13 cellular contexts compared by ENCODE assay signal in genomic region chr20:62320581-62321354, GRCh38. TPM values are rescaled to one million over a fixed set of nuclear protein-coding genes. Genes with fewer than 3 reads are reported as not detected.
DNase-seq lines count a peak whose midpoint lies in the region; ATAC-seq, FAIRE-seq and TF ChIP-seq lines count a peak whose summit lies in the region.
"Had no signal": no experiment of that assay in that cellular context is flagged by ENCODE, and none has a peak within 500 bp of the region (broad histone marks: within the 10 kb centered on the region; RNA-seq: fewer than 3 reads in every experiment).

No MANE protein-coding gene starts in this region.

- CTCF ChIA-PET in Caco-2 (lab: Charles Lee) = interaction anchor here (0.5 to 1.0 kb wide), 2 partner anchors 19 to 62 kb away, joined by 3 to 6 read pairs; no protein-coding TSS in a partner anchor
- CTCF ChIA-PET in HepG2 (lab: Yijun Ruan, JAX; ENCODE audit: low intra/inter-chr PET ratio, low total read pairs) = no interaction called here
- CTCF ChIA-PET in A673 (lab: Charles Lee) = no interaction called here

- peak overlapping the region; percentile 4 for H3K27ac ChIP-seq in HepG2 (ENCODE audit: extremely low read length, insufficient read depth, low read length)
- peak overlapping the region in 1 of 2 donors; percentile 7 for H3K27ac ChIP-seq in ascending aorta
- no peak overlapping the region for H3K27ac ChIP-seq in A673 (ENCODE audit: low read depth, low read length, poor library complexity, severe bottlenecking)
- H3K27ac ChIP-seq in Peyer's patch = no peak overlapping the region
- H3K27ac ChIP-seq: uterus had no signal

- no peak for TF ChIP-seq RAD21 in HepG2 (CRISPR knock-in tag; IDR thresholded peaks at IDR 0.05)

- peaks cover 17% of the 10 kb centered on the region for H3K9me3 ChIP-seq in Caco-2
- H3K9me3 ChIP-seq in HepG2 (ENCODE audit: low read length) = no peaks in the 10 kb centered on the region
- H3K9me3 ChIP-seq in ascending aorta = no peaks in the 10 kb centered on the region
- H3K9me3 ChIP-seq in A673 (ENCODE audit: low read depth, low read length, poor library complexity, severe bottlenecking) = no peaks in the 10 kb centered on the region
- no peaks in the 10 kb centered on the region for H3K9me3 ChIP-seq in Peyer's patch
- H3K9me3 ChIP-seq: uterus had no signal

- H3K9ac ChIP-seq in HepG2 (ENCODE audit: insufficient read depth, low read depth, low read length) = no peak overlapping the region

- peaks cover 4% of the 10 kb centered on the region; the same call in 1 of the 2 replicates for H4K20me1 ChIP-seq in HepG2 (ENCODE audit: insufficient read depth, low read length)

- no peak overlapping the region for H2AFZ ChIP-seq in HepG2 (ENCODE audit: low read length)

- H3K4me3 Mint-ChIP-seq in Caco-2 (ENCODE audit: unreplicated experiment) = no peak overlapping the region
- no peak overlapping the region for H3K4me3 Mint-ChIP-seq in activated T-helper 17 cell treated with anti-CD3 and anti-CD28 coated beads, Interleukin-2, amount 50 U/mL, for 72 hours
- H3K4me3 Mint-ChIP-seq: activated naive CD8-positive, alpha-beta T cell treated with anti-CD3 and anti-CD28 coated beads, Interleukin-2, amount 10 ng/mL, durations not matched to agents 7 days and 5 days had no signal

- H3K4me1 ChIP-seq in Caco-2 (no peaks in the 10 kb centered on the region), HepG2 (ENCODE audit: insufficient read depth, low read length) (no peaks in the 10 kb centered on the region), ascending aorta (no peaks in the 10 kb centered on the region), A673 (ENCODE audit: insufficient read depth, low read length, poor library complexity, severe bottlenecking) (no peaks in the 10 kb centered on the region), Peyer's patch (no peaks in the 10 kb centered on the region)
- H3K4me1 ChIP-seq: uterus had no signal

- no TSS peak for BruUV-seq in Caco-2 (replicated peaks; lab: Mats Ljungman, UMichigan)
- BruUV-seq in HepG2 (replicated peaks; lab: Mats Ljungman, UMichigan) = no TSS peak
- BruUV-seq in A673 (replicated peaks; lab: Mats Ljungman, UMichigan) = no TSS peak

- H3K36me3 ChIP-seq in Caco-2 (ENCODE audit: control insufficient read depth, insufficient read depth, low read length) = peaks cover 52% of the 10 kb centered on the region
- H3K36me3 ChIP-seq in HepG2 (replicated peaks in 1 of 2; ENCODE audit: control insufficient read depth in 1 of 2, insufficient read depth in 2 of 2, low read length in 2 of 2) = peaks cover 41 to 71% of the 10 kb centered on the region in 2 experiments
- H3K36me3 ChIP-seq in ascending aorta = peaks cover 81 to 85% of the 10 kb centered on the region in 2 donors
- H3K36me3 ChIP-seq in A673 (ENCODE audit: insufficient read depth, low read length, poor library complexity, severe bottlenecking) = no peaks in the 10 kb centered on the region
- H3K36me3 ChIP-seq in Peyer's patch = peaks cover 0 to 34% (median 0%) of the 10 kb centered on the region in 3 donors
- H3K36me3 ChIP-seq: uterus had no signal

- intact Hi-C loops in Caco-2 (cut with micrococcal nuclease; ENCODE audit: unreplicated experiment) = loop anchor here (2.0 kb wide), 1 partner anchor 18 kb away; the partner anchor contains the start of gene ADRM1
- intact Hi-C loops in HepG2 (cut with micrococcal nuclease; ENCODE audit: unreplicated experiment) = loop anchor here (1.0 kb wide), 1 partner anchor 20 kb away; no protein-coding TSS in a partner anchor
- intact Hi-C loops in ascending aorta (cut with DNase I) = no loop called here
- intact Hi-C loops in A673 (cut with micrococcal nuclease; ENCODE audit: unreplicated experiment) = no loop called here

- H3K27me3 Mint-ChIP-seq in Caco-2 (ENCODE audit: insufficient read depth, unreplicated experiment) = no peaks in the 10 kb centered on the region
- H3K27me3 Mint-ChIP-seq in activated T-helper 17 cell treated with anti-CD3 and anti-CD28 coated beads, Interleukin-2, amount 50 U/mL, for 72 hours = no peaks in the 10 kb centered on the region
- H3K27me3 Mint-ChIP-seq: activated naive CD8-positive, alpha-beta T cell treated with anti-CD3 and anti-CD28 coated beads, Interleukin-2, amount 10 ng/mL, durations not matched to agents 7 days and 5 days had no signal

- WGBS in HepG2 (ENCODE audit: low lambda C conversion rate) = 90% methylated on average over 22 of the region's 22 CpGs

- no peaks in the 10 kb centered on the region for H3K4me1 Mint-ChIP-seq in Caco-2 (ENCODE audit: low read depth, unreplicated experiment)
- H3K4me1 Mint-ChIP-seq in activated T-helper 17 cell treated with anti-CD3 and anti-CD28 coated beads, Interleukin-2, amount 50 U/mL, for 72 hours = no peaks in the 10 kb centered on the region

- POLR2A ChIA-PET in Caco-2 (lab: Charles Lee) (no interaction called here), HepG2 (lab: Yijun Ruan, JAX) (interaction anchor here (1.3 kb wide), 1 partner anchor 47 kb away, joined by 4 read pairs; the partner anchor contains the start of gene LAMA5), A673 (lab: Charles Lee; ENCODE audit: low non-redundant PET) (no interaction called here)

- H3K27ac Mint-ChIP-seq in Caco-2 (ENCODE audit: unreplicated experiment) = peak overlapping the region; percentile 71
- H3K27ac Mint-ChIP-seq in activated T-helper 17 cell treated with anti-CD3 and anti-CD28 coated beads, Interleukin-2, amount 50 U/mL, for 72 hours = no peak overlapping the region
- H3K27ac Mint-ChIP-seq: activated naive CD8-positive, alpha-beta T cell treated with anti-CD3 and anti-CD28 coated beads, Interleukin-2, amount 10 ng/mL, durations not matched to agents 7 days and 5 days had no signal

- TF ChIP-seq EP300 in HepG2 (IDR thresholded peaks at IDR 0.05; ENCODE audit: low read depth in 2 of 2, low read length in 2 of 2) = no peak
- no peak for TF ChIP-seq EP300 in HepG2 (CRISPR knock-in tag; IDR thresholded peaks at IDR 0.05; ENCODE audit: borderline replicate concordance)

- no peak overlapping the region for H3K4me2 ChIP-seq in HepG2 (ENCODE audit: low read depth, low read length)

- TF ChIP-seq POLR2A in HepG2 (IDR thresholded peaks at IDR 0.05; ENCODE audit: insufficient read depth in 1 of 2, low read depth in 2 of 2, low read length in 2 of 2) = no peak
- no peak for TF ChIP-seq POLR2A in Peyer's patch (IDR thresholded peaks at IDR 0.05)

- in situ Hi-C loops in HepG2 (cut with HindIII; ENCODE audit: extremely low pct_ligation_motif_present, low pct_unique_long_range_greater_than_20kb) = no loop called here

- H3K36me3 Mint-ChIP-seq in Caco-2 (ENCODE audit: insufficient read depth, unreplicated experiment) = peaks cover 100% of the 10 kb centered on the region
- H3K36me3 Mint-ChIP-seq in activated T-helper 17 cell treated with anti-CD3 and anti-CD28 coated beads, Interleukin-2, amount 50 U/mL, for 72 hours (ENCODE audit: low read depth) = no peaks in the 10 kb centered on the region
- H3K36me3 Mint-ChIP-seq: activated naive CD8-positive, alpha-beta T cell treated with anti-CD3 and anti-CD28 coated beads, Interleukin-2, amount 10 ng/mL, durations not matched to agents 7 days and 5 days had no signal

- H3K79me2 ChIP-seq in HepG2 (ENCODE audit: insufficient read depth, low read length) = no peaks in the 10 kb centered on the region

- TF ChIP-seq CTCF in Caco-2 (IDR thresholded peaks at IDR 0.05; ENCODE audit: insufficient read depth in 1 of 2, low read depth in 1 of 2, low read length in 1 of 2, severe bottlenecking in 1 of 2, unreplicated experiment in 1 of 2) = no peak
- TF ChIP-seq CTCF in HepG2 (CRISPR knock-in tag; IDR thresholded peaks at IDR 0.05) = no peak
- TF ChIP-seq CTCF in ascending aorta (IDR thresholded peaks at IDR 0.05) = no peak
- no peak for TF ChIP-seq CTCF in A673 (conservative IDR thresholded peaks at IDR 0.05; ENCODE audit: low read depth, low read length)
- TF ChIP-seq CTCF in Peyer's patch (IDR thresholded peaks at IDR 0.05) = no peak

- H3K4me3 ChIP-seq in Caco-2 (ENCODE audit: low read depth, low read length) (no peak overlapping the region), HepG2 (replicated peaks in 1 of 3; ENCODE audit: insufficient read depth in 1 of 3, low read depth in 2 of 3, low read length in 3 of 3) (no peak overlapping the region), ascending aorta (no peak overlapping the region), A673 (ENCODE audit: low read depth, low read length, poor library complexity, severe bottlenecking) (no peak overlapping the region), Peyer's patch (no peak overlapping the region)
- H3K4me3 ChIP-seq: dorsolateral prefrontal cortex, uterus had no signal

- peak; percentile 81 to 85 for DNase-seq in Caco-2
- peak in 42 of 76 experiments; percentile 7 to 65 (median 42) for DNase-seq in HUDEP-2 (lab: John Stamatoyannopoulos, UW; ENCODE audit: unreplicated experiment in 76 of 76)
- DNase-seq in HepG2 (ENCODE audit: low spot score) = no peak
- DNase-seq in ascending aorta (ENCODE audit: low spot score in 2 of 2) = no peak
- no peak for DNase-seq in A673 (ENCODE audit: low spot score)
- no peak for DNase-seq in Peyer's patch
- DNase-seq: activated naive CD8-positive, alpha-beta T cell treated with anti-CD3 and anti-CD28 coated beads, Interleukin-2, amount 10 ng/mL, durations not matched to agents 7 days and 5 days; DMS 273 treated with DMSO at 0.1 percent for 48 hours; dorsolateral prefrontal cortex; NCI-H2081; uterus had no signal

- peak; percentile 12 for ATAC-seq in activated T-helper 17 cell treated with anti-CD3 and anti-CD28 coated beads, Interleukin-2, amount 50 U/mL, for 72 hours (replicated peaks)
- ATAC-seq in HepG2 (no peak; the same call in 1 of the 3 replicates), HG03521 (IDR thresholded peaks at IDR 0.05; ENCODE audit: unreplicated experiment) (no peak)

- no peak for FAIRE-seq in HepG2 (lab: Jason Lieb, UNC)

- H3K27me3 ChIP-seq in Caco-2 (replicated peaks; ENCODE audit: control insufficient read depth, insufficient read depth, low read length) = no peaks in the 10 kb centered on the region
- H3K27me3 ChIP-seq in HepG2 (ENCODE audit: control insufficient read depth in 1 of 2, insufficient read depth in 2 of 2, low read length in 2 of 2) = no peaks in the 10 kb centered on the region
- H3K27me3 ChIP-seq in ascending aorta = no peaks in the 10 kb centered on the region
- H3K27me3 ChIP-seq in A673 (replicated peaks; ENCODE audit: insufficient read depth, low read depth, low read length, poor library complexity) = no peaks in the 10 kb centered on the region
- H3K27me3 ChIP-seq in Peyer's patch = no peaks in the 10 kb centered on the region
- H3K27me3 ChIP-seq: dorsolateral prefrontal cortex, uterus had no signal

- no peaks in the 10 kb centered on the region for H3K9me3 Mint-ChIP-seq in Caco-2 (ENCODE audit: unreplicated experiment)
- H3K9me3 Mint-ChIP-seq in activated T-helper 17 cell treated with anti-CD3 and anti-CD28 coated beads, Interleukin-2, amount 50 U/mL, for 72 hours = no peaks in the 10 kb centered on the region
- H3K9me3 Mint-ChIP-seq: activated naive CD8-positive, alpha-beta T cell treated with anti-CD3 and anti-CD28 coated beads, Interleukin-2, amount 10 ng/mL, durations not matched to agents 7 days and 5 days had no signal

RNA-seq across cellular contexts. Expression of gene ADRM1, which starts 18.0 kb away (rescaled TPM):
- 261 and 263 TPM in 2 replicates for total RNA-seq in Caco-2 (2022)
- total RNA-seq in activated T-helper 17 cell treated with anti-CD3 and anti-CD28 coated beads, Interleukin-2, amount 50 U/mL, for 72 hours = 100 to 1,000 TPM in 1 of 2 donors, 10 to 100 TPM in 1; 67.3 to 132 TPM
- total RNA-seq in HepG2 (2016; rRNA removed; fragmentation: Illumina TruSeq; extraction: Trizol) = 143 and 154 TPM in 2 replicates
- 51.6 and 53.2 TPM in 2 replicates for total RNA-seq in HepG2 (2016; cell fraction: cytosol; rRNA removed; fragmentation: Illumina TruSeq; extraction: Trizol; ENCODE audit: low read depth)
- 149 and 159 TPM in 2 replicates for total RNA-seq in HepG2 (2016; cell fraction: insoluble cytoplasmic fraction; rRNA removed; fragmentation: Illumina TruSeq; extraction: Trizol)
- total RNA-seq in HepG2 (2016; cell fraction: membrane; rRNA removed; fragmentation: Illumina TruSeq; extraction: Trizol) = 59.3 and 62.8 TPM in 2 replicates
- 76.2 and 86.5 TPM in 2 replicates for total RNA-seq in HepG2 (2016; cell fraction: nucleus; rRNA removed; fragmentation: Illumina TruSeq; extraction: Trizol)
- 92.9 and 106 TPM in 2 replicates for polyA plus RNA-seq in HepG2 (2011; rRNA removed)
- 90.4 and 144 TPM in 2 replicates for polyA plus RNA-seq in HepG2 (2011; cell fraction: cytosol; rRNA removed)
- polyA plus RNA-seq in HepG2 (2011; cell fraction: nucleus; rRNA removed) = 158 and 185 TPM in 2 replicates
- 62.1 and 86.3 TPM in 2 replicates for polyA plus RNA-seq in HepG2 (2012)
- polyA plus RNA-seq in HepG2 (2016; cell fraction: cytosol; fragmentation: Illumina TruSeq; extraction: Trizol; ENCODE audit: low read depth) = 50.3 and 52.6 TPM in 2 replicates
- polyA plus RNA-seq in HepG2 (2016; cell fraction: insoluble cytoplasmic fraction; fragmentation: Illumina TruSeq; extraction: Trizol; ENCODE audit: low read depth) = 185 and 189 TPM in 2 replicates
- 54.2 and 55.6 TPM in 2 replicates for polyA plus RNA-seq in HepG2 (2016; cell fraction: membrane; fragmentation: Illumina TruSeq; extraction: Trizol; ENCODE audit: low read depth)
- 165 and 171 TPM in 2 replicates for polyA plus RNA-seq in HepG2 (2016; cell fraction: nucleus; fragmentation: Illumina TruSeq; extraction: Trizol; ENCODE audit: insufficient read depth, low read depth)
- 92.6 and 107 TPM in 2 replicates for polyA minus RNA-seq in HepG2 (2011; rRNA and poly(A)+ RNA removed; ENCODE audit: low replicate concordance)
- 50.7 and 55.0 TPM in 2 replicates for polyA minus RNA-seq in HepG2 (2011; cell fraction: cytosol; rRNA and poly(A)+ RNA removed)
- 47.2 and 49.4 TPM in 2 replicates for polyA minus RNA-seq in HepG2 (2011; cell fraction: nucleus; rRNA and poly(A)+ RNA removed)
- 236 TPM for total RNA-seq in ascending aorta
- 218 and 252 TPM in 2 replicates for total RNA-seq in A673 (2021)
- total RNA-seq in Peyer's patch = 100 to 1,000 TPM in 2 of 4 donors, 10 to 100 TPM in 2; 90.8 to 136 (median 99.7) TPM

RNA-seq across cellular contexts. Expression of gene LAMA5, which starts 46.3 kb away (rescaled TPM):
- total RNA-seq in Caco-2 (2022) = 1,050 and 1,125 TPM in 2 replicates
- total RNA-seq in activated T-helper 17 cell treated with anti-CD3 and anti-CD28 coated beads, Interleukin-2, amount 50 U/mL, for 72 hours = under 1 TPM; 0.29 to 0.39 TPM
- 28.5 and 44.7 TPM in 2 replicates for total RNA-seq in HepG2 (2016; rRNA removed; fragmentation: Illumina TruSeq; extraction: Trizol)
- total RNA-seq in HepG2 (2016; cell fraction: cytosol; rRNA removed; fragmentation: Illumina TruSeq; extraction: Trizol; ENCODE audit: low read depth) = 32.2 and 40.1 TPM in 2 replicates
- total RNA-seq in HepG2 (2016; cell fraction: insoluble cytoplasmic fraction; rRNA removed; fragmentation: Illumina TruSeq; extraction: Trizol) = 24.0 and 53.5 TPM in 2 replicates
- 23.5 and 24.2 TPM in 2 replicates for total RNA-seq in HepG2 (2016; cell fraction: membrane; rRNA removed; fragmentation: Illumina TruSeq; extraction: Trizol)
- total RNA-seq in HepG2 (2016; cell fraction: nucleus; rRNA removed; fragmentation: Illumina TruSeq; extraction: Trizol) = 108 and 131 TPM in 2 replicates
- polyA plus RNA-seq in HepG2 (2011; rRNA removed) = 21.0 and 22.7 TPM in 2 replicates
- 9.5 and 17.6 TPM in 2 replicates for polyA plus RNA-seq in HepG2 (2011; cell fraction: cytosol; rRNA removed)
- 504 and 754 TPM in 2 replicates for polyA plus RNA-seq in HepG2 (2011; cell fraction: nucleus; rRNA removed)
- polyA plus RNA-seq in HepG2 (2012) = 96.2 and 135 TPM in 2 replicates
- 12.5 and 12.7 TPM in 2 replicates for polyA plus RNA-seq in HepG2 (2016; cell fraction: cytosol; fragmentation: Illumina TruSeq; extraction: Trizol; ENCODE audit: low read depth)
- polyA plus RNA-seq in HepG2 (2016; cell fraction: insoluble cytoplasmic fraction; fragmentation: Illumina TruSeq; extraction: Trizol; ENCODE audit: low read depth) = 34.3 and 49.3 TPM in 2 replicates
- polyA plus RNA-seq in HepG2 (2016; cell fraction: membrane; fragmentation: Illumina TruSeq; extraction: Trizol; ENCODE audit: low read depth) = 14.2 and 17.2 TPM in 2 replicates
- polyA plus RNA-seq in HepG2 (2016; cell fraction: nucleus; fragmentation: Illumina TruSeq; extraction: Trizol; ENCODE audit: insufficient read depth, low read depth) = 598 and 620 TPM in 2 replicates
- 26.2 and 35.7 TPM in 2 replicates for polyA minus RNA-seq in HepG2 (2011; rRNA and poly(A)+ RNA removed; ENCODE audit: low replicate concordance)
- polyA minus RNA-seq in HepG2 (2011; cell fraction: cytosol; rRNA and poly(A)+ RNA removed) = 23.2 and 27.1 TPM in 2 replicates
- polyA minus RNA-seq in HepG2 (2011; cell fraction: nucleus; rRNA and poly(A)+ RNA removed) = 70.0 and 71.2 TPM in 2 replicates
- total RNA-seq in ascending aorta = 469 TPM
- total RNA-seq in A673 (2021) = 4.2 and 13.2 TPM in 2 replicates
- total RNA-seq in Peyer's patch = 100 to 1,000 TPM in 2 of 4 donors, 10 to 100 TPM in 2; 31.2 to 328 (median 87.3) TPM

Comparison
In these comparisons a context has a peak if more than half of its experiments do, and no peak if none do; other contexts are left out.
1. DNase-seq: peak in Caco-2 (2 of 2) and HUDEP-2 (42 of 76); none in HepG2 (single experiment), ascending aorta (0 of 2), A673 (single experiment) and Peyer's patch (0 of 3).
2. intact Hi-C loops: an anchor here in Caco-2 (2.0 kb wide) and HepG2 (1.0 kb wide); none called in ascending aorta and A673.